19 cellular contexts compared by ENCODE assay signal in genomic region chr4:41070516-41071281, GRCh38.
DNase-seq lines count a peak whose midpoint lies in the region; ATAC-seq and TF ChIP-seq lines count a peak whose summit lies in the region.
"Had no signal": no experiment of that assay in that cellular context is flagged by ENCODE, and none has a peak within 500 bp of the region (broad histone marks: within the 10 kb centered on the region; RNA-seq: fewer than 3 reads in every experiment).

No MANE protein-coding gene starts in this region.

- 85% methylated on average over 10 of the region's 10 CpGs for WGBS in transverse colon (ENCODE audit: low coverage in 1 of 2), 2 donors

- H3K4me3 Mint-ChIP-seq in GM23338 (no peak overlapping the region), WTC11 (no peak overlapping the region)
- H3K4me3 Mint-ChIP-seq: activated CD4-positive, alpha-beta T cell treated with anti-CD3 and anti-CD28 coated beads for 36 hours; immature natural killer cell had no signal

- POLR2A ChIA-PET in WTC11 (lab: Charles Lee) = interaction anchor here (1.2 kb wide), 1 partner anchor 8 kb away, joined by 3 read pairs; no protein-coding TSS in a partner anchor

- H3K4me3 ChIP-seq in GM23338 = no peak overlapping the region
- no peak overlapping the region for H3K4me3 ChIP-seq in transverse colon

- H3K4me2 ChIP-seq in GM23338 = peak overlapping the region; percentile 19; the same call in 1 of the 2 replicates

- H3K4me1 Mint-ChIP-seq in GM23338 (peaks cover 40% of the 10 kb centered on the region), WTC11 (peaks cover 37% of the 10 kb centered on the region)
- H3K4me1 Mint-ChIP-seq: activated CD4-positive, alpha-beta T cell treated with anti-CD3 and anti-CD28 coated beads for 36 hours; immature natural killer cell had no signal

- H3K27me3 Mint-ChIP-seq in GM23338 (ENCODE audit: insufficient read depth, low read depth, poor library complexity) = no peaks in the 10 kb centered on the region
- H3K27me3 Mint-ChIP-seq in WTC11 (ENCODE audit: low read depth) = no peaks in the 10 kb centered on the region
- H3K27me3 Mint-ChIP-seq: activated CD4-positive, alpha-beta T cell treated with anti-CD3 and anti-CD28 coated beads for 36 hours had no signal

- no peak overlapping the region for H2AFZ ChIP-seq in GM23338

- no peak for TF ChIP-seq POLR2A in transverse colon (IDR thresholded peaks at IDR 0.05)

- H3K36me3 Mint-ChIP-seq in GM23338 (ENCODE audit: low read depth) (no peaks in the 10 kb centered on the region), WTC11 (no peaks in the 10 kb centered on the region)
- H3K36me3 Mint-ChIP-seq: immature natural killer cell had no signal

- no peaks in the 10 kb centered on the region for H3F3A ChIP-seq in GM23338 (replicated peaks; ENCODE audit: low read depth)

- TF ChIP-seq CTCF in GM23338 (conservative IDR thresholded peaks at IDR 0.05; ENCODE audit: low read depth in 2 of 2) = no peak
- TF ChIP-seq CTCF in WTC11 (IDR thresholded peaks at IDR 0.05) = no peak
- no peak for TF ChIP-seq CTCF in transverse colon (IDR thresholded peaks at IDR 0.05)

- H3K79me2 ChIP-seq in GM23338 (replicated peaks; ENCODE audit: insufficient read depth) = peaks cover 3% of the 10 kb centered on the region; the same call in 1 of the 2 replicates

- ATAC-seq in GM23338 = no peak
- no peak for ATAC-seq in WTC11
- ATAC-seq: activated CD4-positive, alpha-beta T cell treated with anti-CD3 and anti-CD28 coated beads for 36 hours had no signal

- CTCF ChIA-PET in WTC11 (lab: Charles Lee) = no interaction called here

- H3K27ac ChIP-seq in GM23338 (ENCODE audit: low read depth) = peak overlapping the region; percentile 70
- peak overlapping the region in 1 of 4 donors; percentile 57 for H3K27ac ChIP-seq in transverse colon
- H3K27ac ChIP-seq: brain microvascular endothelial cell had no signal

- peaks cover 29% of the 10 kb centered on the region for H3K4me1 ChIP-seq in GM23338 (ENCODE audit: insufficient read depth)
- H3K4me1 ChIP-seq in transverse colon = peaks cover 0 to 9% (median 2%) of the 10 kb centered on the region in 4 donors

- H3K9me2 ChIP-seq in GM23338 (ENCODE audit: insufficient read depth) = no peaks in the 10 kb centered on the region

- H3K9me3 Mint-ChIP-seq in GM23338 = no peaks in the 10 kb centered on the region
- no peaks in the 10 kb centered on the region for H3K9me3 Mint-ChIP-seq in WTC11

- no peaks in the 10 kb centered on the region for H4K20me1 ChIP-seq in GM23338 (replicated peaks; ENCODE audit: insufficient read depth)

- DNase-seq in GM23338 (ENCODE audit: low spot score) = peak; percentile 28
- DNase-seq in WTC11 (ENCODE audit: low spot score) = no peak
- DNase-seq in fibroblast of gingiva (ENCODE audit: low read depth) = peak; percentile 62
- DNase-seq in renal cortical epithelial cell (ENCODE audit: low read depth) = peak; percentile 68
- no peak for DNase-seq in transverse colon
- no peak for DNase-seq in Ammon's horn (ENCODE audit: low spot score)
- DNase-seq in HCEC 1CT = no peak
- no peak for DNase-seq in DMS114 treated with DMSO at 0.1 percent for 48 hours (lab: John Stamatoyannopoulos, UW; ENCODE audit: unreplicated experiment)
- DNase-seq: activated CD4-positive, alpha-beta T cell treated with anti-CD3 and anti-CD28 coated beads for 36 hours; activated naive CD4-positive, alpha-beta T cell treated with anti-CD3 and anti-CD28 coated beads, Interleukin-2, amount 50 U/mL, for 16 hours; activated T-cell treated with anti-CD3 and anti-CD28 coated beads, Interleukin-2, amount 50 U/mL, for 48 hours; brain microvascular endothelial cell; GDM1; GOT3; immature natural killer cell; KG1; NCI-H526; occipital lobe; substantia nigra had no signal

- H3K27me3 ChIP-seq in GM23338 (ENCODE audit: insufficient read depth) (no peaks in the 10 kb centered on the region), transverse colon (no peaks in the 10 kb centered on the region)
- H3K27me3 ChIP-seq: brain microvascular endothelial cell had no signal

- TF ChIP-seq EP300 in transverse colon (IDR thresholded peaks at IDR 0.05; ENCODE audit: low read depth) = no peak

- in situ Hi-C loops in transverse colon (cut with MboI; ENCODE audit: low pct_ligation_motif_present in 1 of 4, low pct_unique_long_range_greater_than_20kb in 1 of 4, low sequenced_read_pairs in 3 of 4) = no loop called here

- intact Hi-C loops in transverse colon (cut with DNase I; ENCODE audit: low total_unique reads) = no loop called here

- H3K9me3 ChIP-seq in transverse colon = no peaks in the 10 kb centered on the region

- H3K36me3 ChIP-seq in GM23338 (ENCODE audit: insufficient read depth) (no peaks in the 10 kb centered on the region), transverse colon (no peaks in the 10 kb centered on the region)
- H3K36me3 ChIP-seq: brain microvascular endothelial cell had no signal

- 0 out of 2 replicates have a peak overlapping the region, but pooled peaks have one; percentile 65 for H3K27ac Mint-ChIP-seq in GM23338
- H3K27ac Mint-ChIP-seq in WTC11 = peak overlapping the region; percentile 22; the same call in 1 of the 2 replicates
- H3K27ac Mint-ChIP-seq: activated CD4-positive, alpha-beta T cell treated with anti-CD3 and anti-CD28 coated beads for 36 hours; immature natural killer cell had no signal

TF ChIP-seq in GM23338, 12 proteins besides CTCF, POLR2A, EP300 and RAD21 (continues in another document):
- TF ChIP-seq ZNF114 (CRISPR knock-in tag; IDR thresholded peaks at IDR 0.05) (no peak), NANOG (IDR thresholded peaks at IDR 0.05; ENCODE audit: borderline replicate concordance) (no peak), STAT1 (IDR thresholded peaks at IDR 0.05; ENCODE audit: unreplicated experiment) (no peak), CREB1 (CRISPR knock-in tag; IDR thresholded peaks at IDR 0.05; ENCODE audit: low read depth) (no peak), EZH2 (IDR thresholded peaks at IDR 0.05; ENCODE audit: low read depth, unreplicated experiment) (no peak), ZNF331 (CRISPR knock-in tag; IDR thresholded peaks at IDR 0.05; ENCODE audit: low read depth) (no peak)

TF ChIP-seq in WTC11, 78 proteins besides CTCF, POLR2A, EP300 and RAD21 (continues in another document):
- TF ChIP-seq NR2C2 (CRISPR knock-in tag; IDR thresholded peaks at IDR 0.05) = no peak
- no peak for TF ChIP-seq MLX (CRISPR knock-in tag; IDR thresholded peaks at IDR 0.05)
- TF ChIP-seq ZBTB21 (CRISPR knock-in tag; IDR thresholded peaks at IDR 0.05; ENCODE audit: borderline replicate concordance) = no peak
- TF ChIP-seq TCF7 (CRISPR knock-in tag; IDR thresholded peaks at IDR 0.05; ENCODE audit: low read depth) = no peak
- TF ChIP-seq, protein P1, sequence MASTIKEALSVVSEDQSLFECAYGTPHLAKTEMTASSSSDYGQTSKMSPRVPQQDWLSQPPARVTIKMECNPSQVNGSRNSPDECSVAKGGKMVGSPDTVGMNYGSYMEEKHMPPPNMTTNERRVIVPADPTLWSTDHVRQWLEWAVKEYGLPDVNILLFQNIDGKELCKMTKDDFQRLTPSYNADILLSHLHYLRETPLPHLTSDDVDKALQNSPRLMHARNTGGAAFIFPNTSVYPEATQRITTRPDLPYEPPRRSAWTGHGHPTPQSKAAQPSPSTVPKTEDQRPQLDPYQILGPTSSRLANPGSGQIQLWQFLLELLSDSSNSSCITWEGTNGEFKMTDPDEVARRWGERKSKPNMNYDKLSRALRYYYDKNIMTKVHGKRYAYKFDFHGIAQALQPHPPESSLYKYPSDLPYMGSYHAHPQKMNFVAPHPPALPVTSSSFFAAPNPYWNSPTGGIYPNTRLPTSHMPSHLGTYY (CRISPR knock-in tag; IDR thresholded peaks at IDR 0.05) = no peak
- TF ChIP-seq ZNF317 (CRISPR knock-in tag; IDR thresholded peaks at IDR 0.05; ENCODE audit: borderline replicate concordance, low read depth) = no peak
- TF ChIP-seq, protein P2, sequence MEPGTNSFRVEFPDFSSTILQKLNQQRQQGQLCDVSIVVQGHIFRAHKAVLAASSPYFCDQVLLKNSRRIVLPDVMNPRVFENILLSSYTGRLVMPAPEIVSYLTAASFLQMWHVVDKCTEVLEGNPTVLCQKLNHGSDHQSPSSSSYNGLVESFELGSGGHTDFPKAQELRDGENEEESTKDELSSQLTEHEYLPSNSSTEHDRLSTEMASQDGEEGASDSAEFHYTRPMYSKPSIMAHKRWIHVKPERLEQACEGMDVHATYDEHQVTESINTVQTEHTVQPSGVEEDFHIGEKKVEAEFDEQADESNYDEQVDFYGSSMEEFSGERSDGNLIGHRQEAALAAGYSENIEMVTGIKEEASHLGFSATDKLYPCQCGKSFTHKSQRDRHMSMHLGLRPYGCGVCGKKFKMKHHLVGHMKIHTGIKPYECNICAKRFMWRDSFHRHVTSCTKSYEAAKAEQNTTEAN (CRISPR knock-in tag; IDR thresholded peaks at IDR 0.05) = no peak
- TF ChIP-seq ZNF281 (CRISPR knock-in tag; IDR thresholded peaks at IDR 0.05) = no peak
- TF ChIP-seq SOX15 (CRISPR knock-in tag; IDR thresholded peaks at IDR 0.05) = no peak
- no peak for TF ChIP-seq SMAD4 (CRISPR knock-in tag; IDR thresholded peaks at IDR 0.05)
- no peak for TF ChIP-seq SMAD3 (CRISPR knock-in tag; IDR thresholded peaks at IDR 0.05; ENCODE audit: borderline replicate concordance)
- TF ChIP-seq ZNF121 (CRISPR knock-in tag; IDR thresholded peaks at IDR 0.05) = no peak

Comparison
In these comparisons a context has a peak if more than half of its experiments do, and no peak if none do; other contexts are left out.
1. DNase-seq: peak in GM23338 (single experiment), fibroblast of gingiva (single experiment) and renal cortical epithelial cell (single experiment); none in WTC11 (single experiment), transverse colon (single experiment), Ammon's horn (single experiment), HCEC 1CT (single experiment) and DMS114 treated with DMSO at 0.1 percent for 48 hours (single experiment).